Comparison of ENCODE assay signal across 1 cellular context in genomic region chr3:128624526-128625138, GRCh38.
TF ChIP-seq lines count a peak whose summit lies in the region.

No MANE protein-coding gene starts in this region.

TF ChIP-seq in Ishikawa, 13 proteins besides CTCF, POLR2A, EP300 and RAD21 (continued from another document):
- TF ChIP-seq TCF12 (IDR thresholded peaks at IDR 0.05; ENCODE audit: low read depth): 0 out of 2 replicates have a peak, but pooled peaks have one; percentile 23
- no peak for TF ChIP-seq FOXM1 (IDR thresholded peaks at IDR 0.05; ENCODE audit: borderline replicate concordance, low read depth)
